13 cellular contexts compared by ENCODE assay signal in genomic region chr3:32819086-32819450, GRCh38. TPM values are rescaled to one million over a fixed set of nuclear protein-coding genes. Genes with fewer than 3 reads are reported as not detected.
DNase-seq lines count a peak whose midpoint lies in the region; ATAC-seq and TF ChIP-seq lines count a peak whose summit lies in the region.
"Had no signal": no experiment of that assay in that cellular context is flagged by ENCODE, and none has a peak within 500 bp of the region (broad histone marks: within the 10 kb centered on the region; RNA-seq: fewer than 3 reads in every experiment).

No MANE protein-coding gene starts in this region.

- DNase-seq in Caco-2 (no peak), NB4 (ENCODE audit: low read depth) (no peak), hepatocyte (ENCODE audit: low spot score) (no peak), neural progenitor cell (ENCODE audit: low spot score) (no peak), NCI-H526 treated with DMSO at 0.1 percent for 48 hours (lab: John Stamatoyannopoulos, UW) (no peak), T1000 (lab: John Stamatoyannopoulos, UW) (no peak), AG20443 (ENCODE audit: low spot score) (no peak)
- DNase-seq: DMS 273 treated with DMSO at 0.1 percent for 48 hours; effector CD8-positive, alpha-beta T cell; heart left ventricle; NCI-H187 had no signal

- H3K27ac ChIP-seq in hepatocyte = peak overlapping the region; percentile 86
- H3K27ac ChIP-seq in neural progenitor cell = peak overlapping the region; percentile 100
- H3K27ac ChIP-seq: heart left ventricle had no signal

- H3F3A ChIP-seq in neural progenitor cell (ENCODE audit: low read depth) = peaks cover 57% of the 10 kb centered on the region

- H3K9me3 ChIP-seq in Caco-2 (no peaks in the 10 kb centered on the region), hepatocyte (ENCODE audit: low read depth) (no peaks in the 10 kb centered on the region), neural progenitor cell (ENCODE audit: low read depth) (no peaks in the 10 kb centered on the region)
- H3K9me3 ChIP-seq: heart left ventricle had no signal

- TF ChIP-seq CTCF in Caco-2 (IDR thresholded peaks at IDR 0.05; ENCODE audit: insufficient read depth in 1 of 2, low read depth in 1 of 2, low read length in 1 of 2, severe bottlenecking in 1 of 2, unreplicated experiment in 1 of 2) (no peak), NB4 (IDR thresholded peaks at IDR 0.05; ENCODE audit: low read depth, low read length) (no peak), hepatocyte (IDR thresholded peaks at IDR 0.05; ENCODE audit: poor library complexity) (no peak), neural progenitor cell (IDR thresholded peaks at IDR 0.05) (no peak)

- H3K27ac Mint-ChIP-seq in Caco-2 (ENCODE audit: unreplicated experiment) = peak overlapping the region; percentile 75
- H3K27ac Mint-ChIP-seq in neural progenitor cell = peak overlapping the region; percentile 98

- no peak for ATAC-seq in HG02610 (IDR thresholded peaks at IDR 0.05; ENCODE audit: unreplicated experiment)
- ATAC-seq: heart left ventricle, Panc1 had no signal

- H4K20me1 ChIP-seq in hepatocyte (ENCODE audit: insufficient read depth, poor library complexity, severe bottlenecking) (peaks cover 13% of the 10 kb centered on the region), neural progenitor cell (ENCODE audit: low read depth) (peaks cover 66% of the 10 kb centered on the region)

- TF ChIP-seq POLR2A in NB4 (IDR thresholded peaks at IDR 0.05; ENCODE audit: extremely low read depth, insufficient read length) = no peak

- no peaks in the 10 kb centered on the region for H3K27me3 Mint-ChIP-seq in Caco-2 (ENCODE audit: insufficient read depth, unreplicated experiment)
- H3K27me3 Mint-ChIP-seq in neural progenitor cell (ENCODE audit: insufficient read depth, low read depth) = peaks cover 8% of the 10 kb centered on the region

- peak overlapping the region; percentile 88 for H3K9ac ChIP-seq in neural progenitor cell

- H3K9me3 Mint-ChIP-seq in Caco-2 (ENCODE audit: unreplicated experiment) = no peaks in the 10 kb centered on the region
- H3K9me3 Mint-ChIP-seq in neural progenitor cell = peaks cover 4% of the 10 kb centered on the region

- H3K79me2 ChIP-seq in hepatocyte = peaks cover 63% of the 10 kb centered on the region
- peaks cover 96% of the 10 kb centered on the region for H3K79me2 ChIP-seq in neural progenitor cell (ENCODE audit: low read depth)

- H3K9me2 ChIP-seq in hepatocyte (replicated peaks; ENCODE audit: insufficient read depth) = no peaks in the 10 kb centered on the region

- intact Hi-C loops in Caco-2 (cut with micrococcal nuclease; ENCODE audit: unreplicated experiment) = loop anchor here (5.0 kb wide), 2 partner anchors 77 to 113 kb away; no protein-coding TSS in a partner anchor

- H3K4me3 ChIP-seq in Caco-2 (ENCODE audit: low read depth, low read length) (peak overlapping the region; percentile 78), NB4 (ENCODE audit: low read depth, low read length) (peak overlapping the region; percentile 72), hepatocyte (peak overlapping the region; percentile 84), neural progenitor cell (peak overlapping the region; percentile 98)

- H3K36me3 Mint-ChIP-seq in Caco-2 (ENCODE audit: insufficient read depth, unreplicated experiment) = peaks cover 66% of the 10 kb centered on the region
- peaks cover 18% of the 10 kb centered on the region for H3K36me3 Mint-ChIP-seq in neural progenitor cell

- peak overlapping the region; percentile 86 for H3K4me3 Mint-ChIP-seq in Caco-2 (ENCODE audit: unreplicated experiment)
- peak overlapping the region; percentile 91 for H3K4me3 Mint-ChIP-seq in neural progenitor cell

- peaks cover 25% of the 10 kb centered on the region for H3K4me1 Mint-ChIP-seq in Caco-2 (ENCODE audit: low read depth, unreplicated experiment)
- peaks cover 58% of the 10 kb centered on the region for H3K4me1 Mint-ChIP-seq in neural progenitor cell

- H3K27me3 ChIP-seq in Caco-2 (replicated peaks; ENCODE audit: control insufficient read depth, insufficient read depth, low read length) = no peaks in the 10 kb centered on the region
- peaks cover 17% of the 10 kb centered on the region for H3K27me3 ChIP-seq in hepatocyte
- no peaks in the 10 kb centered on the region for H3K27me3 ChIP-seq in neural progenitor cell

- no TSS peak for BruUV-seq in Caco-2 (replicated peaks; lab: Mats Ljungman, UMichigan)

- CTCF ChIA-PET in Caco-2 (lab: Charles Lee) = no interaction called here

- H2AFZ ChIP-seq in hepatocyte (no peak overlapping the region), neural progenitor cell (replicated peaks) (no peak overlapping the region)

- H3K36me3 ChIP-seq in Caco-2 (ENCODE audit: control insufficient read depth, insufficient read depth, low read length) (peaks cover 4% of the 10 kb centered on the region; the same call in 1 of the 2 replicates), hepatocyte (replicated peaks; ENCODE audit: insufficient read depth, low read depth) (no peaks in the 10 kb centered on the region), neural progenitor cell (no peaks in the 10 kb centered on the region)
- H3K36me3 ChIP-seq: heart left ventricle had no signal

- WGBS in hepatocyte (ENCODE audit: low lambda C conversion rate, missing lambda C conversion rate) = 21% methylated on average over 16 of the region's 16 CpGs

- H3K4me1 ChIP-seq in Caco-2 (peaks cover 40% of the 10 kb centered on the region), hepatocyte (ENCODE audit: insufficient read depth) (peaks cover 35% of the 10 kb centered on the region), neural progenitor cell (peaks cover 52% of the 10 kb centered on the region)

- H3K4me2 ChIP-seq in hepatocyte (peak overlapping the region; percentile 87), neural progenitor cell (peak overlapping the region; percentile 99)

- POLR2A ChIA-PET in Caco-2 (lab: Charles Lee) = no interaction called here

RNA-seq across cellular contexts. Expression of gene TRIM71, which starts 1.3 kb away (rescaled TPM):
- total RNA-seq in Caco-2 (2022) (67.5 and 68.4 TPM in 2 replicates), hepatocyte (11.5 and 14.5 TPM in 2 replicates), neural progenitor cell (ENCODE audit: low replicate concordance) (106 and 107 TPM in 2 replicates)
- 1.9 and 2.5 TPM in 2 replicates for polyA plus RNA-seq in hepatocyte
- polyA plus RNA-seq: heart left ventricle had no signal
